ENCODE assay signal across 8 cellular contexts in genomic region chr3:52245322-52246263, GRCh38. TPM values are rescaled to one million over a fixed set of nuclear protein-coding genes. Genes with fewer than 3 reads are reported as not detected.
DNase-seq lines count a peak whose midpoint lies in the region; ATAC-seq and TF ChIP-seq lines count a peak whose summit lies in the region.

PPM1M (plus strand) TSS chr3:52245759; CDS start chr3:52245825, 66 bp downstream.

- peak within 1 kb of the TSS; percentile 86 for H3K4me3 ChIP-seq in GM12865 (ENCODE audit: low read depth, low read length)
- peak within 1 kb of the TSS; percentile 75 for H3K4me3 ChIP-seq in endodermal cell (ENCODE audit: low read length)

- TF ChIP-seq CTCF in GM12865 (IDR thresholded peaks at IDR 0.05; ENCODE audit: insufficient read depth, low read depth, low read length, missing control alignments) (no peak), endodermal cell (conservative IDR thresholded peaks at IDR 0.05) (no peak), subcutaneous adipose tissue (IDR thresholded peaks at IDR 0.05; ENCODE audit: low read depth) (no peak)

- H3K36me3 ChIP-seq in endodermal cell (ENCODE audit: control insufficient read depth, insufficient read depth, low read length), result peaks cover 5% of the 10 kb centered on the region

- no peaks in the 10 kb centered on the region for H3K36me3 Mint-ChIP-seq in IgD-negative memory B cell
- peaks cover 7% of the 10 kb centered on the region for H3K36me3 Mint-ChIP-seq in endodermal cell (ENCODE audit: low read depth)

- H3K4me1 Mint-ChIP-seq in IgD-negative memory B cell (peaks cover 23 to 54% (median 44%) of the 10 kb centered on the region in 3 donors), endodermal cell (peaks cover 5% of the 10 kb centered on the region)

- H3K9me3 Mint-ChIP-seq in IgD-negative memory B cell (no peaks in the 10 kb centered on the region), endodermal cell (peaks cover 2% of the 10 kb centered on the region)

- WGBS in endodermal cell (ENCODE audit: insufficient coverage in 1 of 2, insufficient read length in 1 of 2), 2 experiments, result 4 to 6% methylated on average over 31 to 98 of the region's 98 CpGs

- peaks cover 19% of the 10 kb centered on the region for H3K27me3 ChIP-seq in endodermal cell (ENCODE audit: control insufficient read depth, insufficient read depth, low read length, poor library complexity, severe bottlenecking)

- H3K27ac Mint-ChIP-seq in IgD-negative memory B cell (peak within 1 kb of the TSS; percentile 95 to 98 (median 97)), endodermal cell (no peak within 1 kb of the TSS)

- DNase-seq in GM12865 (ENCODE audit: low read depth), result peak; percentile 54
- DNase-seq in activated CD8-positive, alpha-beta memory T cell treated with anti-CD3 and anti-CD28 coated beads for 24 hours, result peak; percentile 85
- peak; percentile 88 for DNase-seq in endodermal cell
- DNase-seq in mesenteric fat pad (ENCODE audit: low spot score), result peak; percentile 90
- no peak for DNase-seq in middle frontal gyrus (ENCODE audit: extremely low spot score, low spot score)

- H3K9me3 ChIP-seq in endodermal cell (ENCODE audit: control insufficient read depth, low read length), result no peaks in the 10 kb centered on the region

- peak within 1 kb of the TSS; percentile 41 for H3K9ac ChIP-seq in endodermal cell (ENCODE audit: extremely low read depth, low read length, poor library complexity, severe bottlenecking)

- H3K27me3 Mint-ChIP-seq in IgD-negative memory B cell (no peaks in the 10 kb centered on the region), endodermal cell (ENCODE audit: insufficient read depth) (peaks cover 41% of the 10 kb centered on the region)

- peak within 1 kb of the TSS; percentile 84 to 95 (median 90) for H3K4me3 Mint-ChIP-seq in IgD-negative memory B cell
- H3K4me3 Mint-ChIP-seq in endodermal cell, result peak within 1 kb of the TSS; percentile 56

- no peak within 1 kb of the TSS for H3K27ac ChIP-seq in endodermal cell (ENCODE audit: low read depth, low read length)

- no peak for ATAC-seq in GM18870 (IDR thresholded peaks at IDR 0.05; ENCODE audit: unreplicated experiment)

- no peaks in the 10 kb centered on the region for H3K4me1 ChIP-seq in endodermal cell (ENCODE audit: control insufficient read depth, insufficient read depth, low read length)

RNA-seq across cellular contexts. Expression of gene PPM1M, which starts in this region (rescaled TPM):
- 51.3 TPM for polyA plus RNA-seq in IgD-negative memory B cell
- 1 to 10 TPM; 6.7 to 6.8 TPM for total RNA-seq in endodermal cell
- polyA plus RNA-seq in endodermal cell (2013, experiment 1 of 2), result 4.8 TPM
- polyA plus RNA-seq in endodermal cell (2013, experiment 2 of 2), result 3.8 TPM
- total RNA-seq in mesenteric fat pad, result 26.8 TPM
- 10 to 100 TPM; 13.0 to 44.7 (median 35.3) TPM for total RNA-seq in subcutaneous adipose tissue
